8 cellular contexts compared by ENCODE assay signal in the genomic region with DNA sequence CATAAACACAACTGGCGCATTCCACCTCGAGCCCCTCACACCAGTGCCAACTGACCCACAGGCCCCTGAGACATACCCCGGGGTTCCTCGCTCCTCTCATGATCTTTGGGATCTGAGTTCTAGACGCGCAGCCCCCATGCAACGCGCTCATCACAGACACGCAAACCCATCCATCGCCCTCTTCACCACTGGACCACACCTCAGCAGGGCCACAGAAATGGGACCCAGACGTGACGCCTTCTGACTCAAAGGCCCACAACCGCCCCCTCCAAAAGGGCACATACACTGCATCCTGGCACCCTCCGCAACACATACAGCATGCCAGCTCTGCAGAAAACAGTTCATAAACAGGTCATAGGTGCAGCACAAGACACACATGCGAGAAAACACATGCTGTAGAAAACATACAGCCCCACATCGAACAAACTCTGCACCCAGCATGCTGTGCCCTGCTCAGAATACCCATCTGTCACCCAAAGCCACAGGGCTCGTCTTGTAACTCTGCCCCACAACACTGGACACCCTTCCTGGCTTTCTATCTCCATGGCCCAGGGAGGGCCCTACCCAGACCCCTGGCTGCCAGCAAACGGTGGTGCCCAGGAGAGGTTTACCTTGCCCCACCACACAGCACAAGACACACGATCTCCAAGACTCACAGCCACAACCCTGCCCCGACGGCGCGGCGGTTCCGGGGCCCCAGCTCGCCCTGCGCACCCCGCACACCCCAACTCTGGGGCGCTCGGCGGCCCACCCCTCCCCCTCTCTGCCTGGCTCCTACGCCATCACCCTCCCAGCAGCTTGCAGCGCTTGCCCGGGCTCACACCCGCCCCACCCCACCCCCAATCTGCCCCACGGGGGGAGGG. TPM values are rescaled to one million over a fixed set of nuclear protein-coding genes. Genes with fewer than 3 reads are reported as not detected.
DNase-seq lines count a peak whose midpoint lies in the region; ATAC-seq and TF ChIP-seq lines count a peak whose summit lies in the region.

No MANE protein-coding gene starts in this region.

- H3K9me3 ChIP-seq in IMR-90 (ENCODE audit: control insufficient read depth, insufficient read depth, low read length) (no peaks in the 10 kb centered on the region), liver (ENCODE audit: control insufficient read depth in 4 of 4, low read length in 3 of 4) (no peaks in the 10 kb centered on the region)

- BruUV-seq in IMR-90 (replicated peaks; lab: Mats Ljungman, UMichigan): no TSS peak

- H2BK15ac ChIP-seq in IMR-90 (ENCODE audit: low read depth, low read length): peak overlapping the region; percentile 31; the same call in 1 of the 3 replicates

- peak overlapping the region; percentile 74 for H3K14ac ChIP-seq in IMR-90 (replicated peaks; ENCODE audit: low read depth, low read length)

- peak; percentile 62 for DNase-seq in AG20443 (ENCODE audit: low spot score)
- DNase-seq in IMR-90: peak; percentile 18
- DNase-seq in activated CD4-positive, alpha-beta T cell treated with anti-CD3 and anti-CD28 coated beads, Interleukin-2, amount 50 U/mL, for 1 hour: peak; percentile 74
- DNase-seq in dermis blood vessel endothelial cell: peak; percentile 33
- peak; percentile 42 to 48 for DNase-seq in stimulated activated CD4-positive, alpha-beta T cell treated with anti-CD3 and anti-CD28 coated beads, Interleukin-4, amount 100 ng/mL, for 48 hours (ENCODE audit: low read depth in 2 of 2)
- DNase-seq in NCI-H2029 treated with DMSO at 0.1 percent for 48 hours (lab: John Stamatoyannopoulos, UW): no peak

- peak overlapping the region; percentile 48; the same call in 1 of the 2 replicates for H2BK20ac ChIP-seq in IMR-90 (ENCODE audit: low read depth, low read length)

- H2AK9ac ChIP-seq in IMR-90 (replicated peaks; ENCODE audit: low read depth, low read length, poor library complexity): peak overlapping the region; percentile 98

- TF ChIP-seq CTCF in IMR-90 (conservative IDR thresholded peaks at IDR 0.05; ENCODE audit: low read depth, low read length) (no peak), liver (IDR thresholded peaks at IDR 0.05; ENCODE audit: low read depth, low read length, missing input control) (no peak)

- H3K4ac ChIP-seq in IMR-90 (ENCODE audit: low read depth, low read length): peak overlapping the region; percentile 93

- peak overlapping the region; percentile 94 for H3K9ac ChIP-seq in IMR-90 (ENCODE audit: low read depth, low read length)
- H3K9ac ChIP-seq in liver (ENCODE audit: low read depth in 1 of 2, low read length in 2 of 2): peak overlapping the region; percentile 8 to 66

- H3K56ac ChIP-seq in IMR-90 (ENCODE audit: extremely low read depth, insufficient read depth, low read length): peak overlapping the region; percentile 84

- peak overlapping the region; percentile 91 for H3K27ac ChIP-seq in IMR-90 (ENCODE audit: insufficient read depth, low read length)
- peak overlapping the region; percentile 96 to 97 for H3K27ac ChIP-seq in liver (ENCODE audit: low read depth in 1 of 2, low read length in 2 of 2)

- H4K5ac ChIP-seq in IMR-90 (ENCODE audit: low read depth, low read length): peak overlapping the region; percentile 88

- H2BK120ac ChIP-seq in IMR-90 (ENCODE audit: low read depth, low read length): peak overlapping the region; percentile 71

- peaks cover 5% of the 10 kb centered on the region; the same call in 1 of the 2 replicates for H3K36me3 ChIP-seq in IMR-90 (ENCODE audit: control insufficient read depth, insufficient read depth, low read length)
- H3K36me3 ChIP-seq in liver (ENCODE audit: control insufficient read depth in 4 of 4, insufficient read depth in 3 of 4, low read depth in 1 of 4, low read length in 3 of 4): no peaks in the 10 kb centered on the region

- peak overlapping the region; percentile 81 for H3K23ac ChIP-seq in IMR-90 (ENCODE audit: low read depth, low read length)

- H4K91ac ChIP-seq in IMR-90 (ENCODE audit: insufficient read depth, low read depth, low read length): peak overlapping the region; percentile 94

- H3K27me3 ChIP-seq in IMR-90 (ENCODE audit: control insufficient read depth, insufficient read depth, low read length) (no peaks in the 10 kb centered on the region), liver (ENCODE audit: control insufficient read depth in 4 of 4, insufficient read depth in 4 of 4, low read length in 3 of 4) (no peaks in the 10 kb centered on the region)

- H2AK5ac ChIP-seq in IMR-90 (ENCODE audit: low read depth, low read length): peak overlapping the region; percentile 85

- TF ChIP-seq POLR2A in IMR-90 (IDR thresholded peaks at IDR 0.05; ENCODE audit: low read depth, low read length): peak; percentile 41; the same call in 1 of the 2 replicates

- POLR2A ChIA-PET in IMR-90 (lab: Charles Lee; ENCODE audit: unreplicated experiment): interaction anchor here (0.6 to 1.0 kb wide), 5 partner anchors 18 to 1001 kb away, joined by 3 to 8 read pairs (median 4); a partner anchor contains a TSS

- H4K8ac ChIP-seq in IMR-90 (ENCODE audit: low read depth in 2 of 2, low read length in 2 of 2): peak overlapping the region; percentile 55 to 73; a peak in 3 of 4 replicates

- peak overlapping the region; percentile 88 for H2AFZ ChIP-seq in IMR-90 (replicated peaks; ENCODE audit: low read length, poor library complexity)

- ATAC-seq in IMR-90 (ENCODE audit: low read depth): peak; percentile 22
- ATAC-seq in HG03108 (IDR thresholded peaks at IDR 0.05; ENCODE audit: unreplicated experiment): no peak

- TF ChIP-seq RAD21 in IMR-90 (IDR thresholded peaks at IDR 0.05; ENCODE audit: low read length) (no peak), liver (IDR thresholded peaks at IDR 0.05) (no peak)

- H3K4me1 ChIP-seq in IMR-90 (ENCODE audit: control insufficient read depth, insufficient read depth, low read length) (peaks cover 26% of the 10 kb centered on the region), liver (ENCODE audit: control insufficient read depth in 4 of 4, insufficient read depth in 4 of 4, low read length in 3 of 4) (peaks cover 15 to 56% (median 41%) of the 10 kb centered on the region in 4 donors)

- peak overlapping the region; percentile 86 for H2BK5ac ChIP-seq in IMR-90 (ENCODE audit: low read depth, low read length, poor library complexity, severe bottlenecking)

- dilution Hi-C loops in IMR-90 (cut with HindIII; ENCODE audit: low sequenced_read_pairs, unreplicated experiment): no loop called here

- CTCF ChIA-PET in IMR-90 (lab: Yijun Ruan, JAX): no interaction called here

- H3K4me2 ChIP-seq in IMR-90 (ENCODE audit: low read depth, low read length): peak overlapping the region; percentile 85

- peaks cover 25% of the 10 kb centered on the region for H3K9me1 ChIP-seq in IMR-90 (ENCODE audit: insufficient read depth, low read length)

- H3K79me1 ChIP-seq in IMR-90 (ENCODE audit: low read depth in 1 of 2, low read length in 2 of 2): peaks cover 5 to 72% of the 10 kb centered on the region in 2 experiments; a peak in 3 of 4 replicates

- H4K20me1 ChIP-seq in IMR-90 (ENCODE audit: insufficient read depth, low read length): peaks cover 53% of the 10 kb centered on the region

- in situ Hi-C loops in IMR-90 (cut with MboI; ENCODE audit: low sequenced_read_pairs): no loop called here

- 31% methylated on average over 18 of the region's 36 CpGs; no CpG with 5 or more reads in 1 of the 2 experiments for WGBS in IMR-90 (ENCODE audit: extremely low coverage in 2 of 2, insufficient read length in 1 of 2), 2 experiments
- 33% methylated on average over 36 of the region's 36 CpGs for WGBS in liver

- intact Hi-C loops in IMR-90 (cut with micrococcal nuclease): loop anchor here (2.0 kb wide), 1 partner anchor 128 kb away; no protein-coding TSS in a partner anchor

- peak overlapping the region; percentile 83 for H3K18ac ChIP-seq in IMR-90 (ENCODE audit: low read depth, low read length)

- H3K4me3 ChIP-seq in IMR-90 (ENCODE audit: insufficient read depth, low read depth, low read length) (peak overlapping the region; percentile 76), liver (ENCODE audit: low read depth in 1 of 3, low read length in 3 of 3) (peak overlapping the region; percentile 60 to 96 (median 63))

TF ChIP-seq in IMR-90, 13 proteins besides CTCF, POLR2A, EP300 and RAD21 (continues in another document):
- TF ChIP-seq RCOR1 (IDR thresholded peaks at IDR 0.05; ENCODE audit: insufficient replicate concordance, low read length): peak; percentile 9

TF ChIP-seq in liver, 16 proteins besides CTCF, POLR2A, EP300 and RAD21 (continues in another document):
- TF ChIP-seq EGR1 (IDR thresholded peaks at IDR 0.05; ENCODE audit: low read depth in 2 of 2): no peak

RNA-seq across cellular contexts. Expression of a gene that starts 0.9 kb away (rescaled TPM):
- total RNA-seq in IMR-90 (2012; rRNA removed): 6.3 and 8.3 TPM in 2 replicates
- 20.1 and 20.3 TPM in 2 replicates for polyA plus RNA-seq in IMR-90 (2012; rRNA removed)
- polyA plus RNA-seq in IMR-90 (2012; cell fraction: cytosol; rRNA removed): 12.2 and 17.4 TPM in 2 replicates
- polyA plus RNA-seq in IMR-90 (2012; cell fraction: nucleus; rRNA removed; ENCODE audit: low replicate concordance): 49.1 and 50.3 TPM in 2 replicates
- total RNA-seq in dermis blood vessel endothelial cell: 10.4 and 16.4 TPM in 2 replicates
- total RNA-seq in liver: 1 to 10 TPM; 4.6 to 6.0 TPM
- 1 to 10 TPM; 1.5 to 5.7 TPM for polyA plus RNA-seq in liver

RNA-seq across cellular contexts. Expression of a gene that starts 2.7 kb away (rescaled TPM):
- total RNA-seq in IMR-90 (2012; rRNA removed) (not detected in 2 replicates), dermis blood vessel endothelial cell (not detected in 2 replicates), liver (not detected)
- polyA plus RNA-seq in IMR-90 (2012; rRNA removed) (not detected in 2 replicates), liver (not detected)
- not detected in 2 replicates for polyA plus RNA-seq in IMR-90 (2012; cell fraction: cytosol; rRNA removed)
- polyA plus RNA-seq in IMR-90 (2012; cell fraction: nucleus; rRNA removed; ENCODE audit: low replicate concordance): not detected in 2 replicates

RNA-seq across cellular contexts. Expression of a gene that starts 5.7 kb away (rescaled TPM):
- total RNA-seq in IMR-90 (2012; rRNA removed) (56.4 and 56.6 TPM in 2 replicates), dermis blood vessel endothelial cell (81.2 and 139 TPM in 2 replicates), liver (10 to 100 TPM; 53.5 to 54.4 TPM)
- polyA plus RNA-seq in IMR-90 (2012; rRNA removed) (38.4 and 54.0 TPM in 2 replicates), liver (10 to 100 TPM; 13.3 to 16.2 TPM)
- 27.6 and 39.2 TPM in 2 replicates for polyA plus RNA-seq in IMR-90 (2012; cell fraction: cytosol; rRNA removed)
- 56.8 and 69.7 TPM in 2 replicates for polyA plus RNA-seq in IMR-90 (2012; cell fraction: nucleus; rRNA removed; ENCODE audit: low replicate concordance)

RNA-seq across cellular contexts. Expression of a gene that starts 33.6 kb away (rescaled TPM):
- 4.2 and 4.3 TPM in 2 replicates for total RNA-seq in IMR-90 (2012; rRNA removed)
- polyA plus RNA-seq in IMR-90 (2012; rRNA removed): 6.0 and 6.4 TPM in 2 replicates
- polyA plus RNA-seq in IMR-90 (2012; cell fraction: cytosol; rRNA removed): 7.0 and 8.0 TPM in 2 replicates
- polyA plus RNA-seq in IMR-90 (2012; cell fraction: nucleus; rRNA removed; ENCODE audit: low replicate concordance): 0.76 and 1.6 TPM in 2 replicates
- 4.6 and 5.8 TPM in 2 replicates for total RNA-seq in dermis blood vessel endothelial cell
- total RNA-seq in liver: 1 to 10 TPM; 4.2 to 7.4 TPM
- polyA plus RNA-seq in liver: 10 to 100 TPM in 1 of 2 donors, 1 to 10 TPM in 1; 7.0 to 11.5 TPM

RNA-seq across cellular contexts. Expression of a gene that starts 39.2 kb away (rescaled TPM):
- 0.18 and 0.28 TPM in 2 replicates for total RNA-seq in IMR-90 (2012; rRNA removed)
- 0.99 and 1.1 TPM in 2 replicates for polyA plus RNA-seq in IMR-90 (2012; rRNA removed)
- polyA plus RNA-seq in IMR-90 (2012; cell fraction: cytosol; rRNA removed): 0.96 and 1.8 TPM in 2 replicates
- polyA plus RNA-seq in IMR-90 (2012; cell fraction: nucleus; rRNA removed; ENCODE audit: low replicate concordance): 3.8 and 3.9 TPM in 2 replicates
- total RNA-seq in dermis blood vessel endothelial cell: 0.28 and 0.51 TPM in 2 replicates
- under 1 TPM; 0.19 to 0.25 TPM for total RNA-seq in liver
- polyA plus RNA-seq in liver: under 1 TPM; 0.17 to 0.21 TPM
